ENCODE assay signal across 8 cellular contexts in genomic region chr10:80468002-80468401, GRCh38. TPM values are rescaled to one million over a fixed set of nuclear protein-coding genes. Genes with fewer than 3 reads are reported as not detected.
A peak's percentile ranks its signal among the peaks of the same experiment; 100 is the strongest.
DNase-seq lines count a peak whose midpoint lies in the region; ATAC-seq and TF ChIP-seq lines count a peak whose summit lies in the region.

No MANE protein-coding gene starts in this region.

- H3K36me3 ChIP-seq in esophagus squamous epithelium: peaks cover 3 to 37% (median 5%) of the 10 kb centered on the region in 3 donors
- H3K36me3 ChIP-seq in neutrophil: peaks cover 33% of the 10 kb centered on the region
- no peaks in the 10 kb centered on the region for H3K36me3 ChIP-seq in uterus

- peaks cover 97 to 100% (median 100%) of the 10 kb centered on the region in 3 donors for H3K4me1 ChIP-seq in esophagus squamous epithelium
- H3K4me1 ChIP-seq in neutrophil (ENCODE audit: control insufficient read depth in 1 of 2, insufficient read depth in 1 of 2, low read depth in 1 of 2, low read length in 1 of 2): peaks cover 72 to 77% of the 10 kb centered on the region in 2 experiments
- H3K4me1 ChIP-seq in uterus: peaks cover 0 to 29% of the 10 kb centered on the region in 2 donors

- CTCF ChIA-PET in activated CD4-positive, alpha-beta memory T cell treated with anti-CD3 and anti-CD28 coated beads, Interleukin-2, amount 10 ng/mL, durations not matched to agents 7 days and 5 days (lab: Charles Lee): interaction anchor here (1.2 to 24.7 kb wide), 7 partner anchors 10 to 36 kb away, joined by 4 to 414 read pairs (median 7); partner anchors contain the start of gene TSPAN14

- intact Hi-C loops in esophagus squamous epithelium (cut with DNase I): no loop called here
- intact Hi-C loops in uterus (cut with DNase I; ENCODE audit: low total_unique reads): no loop called here

- ATAC-seq in GM21515 (IDR thresholded peaks at IDR 0.05; ENCODE audit: unreplicated experiment): no peak

- H3K27ac ChIP-seq in esophagus squamous epithelium (peak overlapping the region; percentile 92 to 100 (median 98)), neutrophil (peak overlapping the region; percentile 82), uterus (peak overlapping the region; percentile 68 to 83)

- POLR2A ChIA-PET in activated CD4-positive, alpha-beta memory T cell treated with anti-CD3 and anti-CD28 coated beads, Interleukin-2, amount 10 ng/mL, durations not matched to agents 7 days and 5 days (lab: Charles Lee): interaction anchor here (1.7 to 21.7 kb wide), 4 partner anchors 10 to 33 kb away, joined by 7 to 404 read pairs (median 258); partner anchors contain the start of gene TSPAN14

- peak overlapping the region; percentile 65 for H3K4me3 Mint-ChIP-seq in activated CD4-positive, alpha-beta memory T cell treated with anti-CD3 and anti-CD28 coated beads, Interleukin-2, amount 10 ng/mL, durations not matched to agents 7 days and 5 days

- H3K4me1 Mint-ChIP-seq in activated CD4-positive, alpha-beta memory T cell treated with anti-CD3 and anti-CD28 coated beads, Interleukin-2, amount 10 ng/mL, durations not matched to agents 7 days and 5 days: peaks cover 98% of the 10 kb centered on the region

- DNase-seq in COLO668 (lab: John Stamatoyannopoulos, UW; ENCODE audit: unreplicated experiment) (peak; percentile 6), esophagus squamous epithelium (lab: John Stamatoyannopoulos, UW) (no peak), uterus (peak; percentile 41 to 76), hepatic stellate cell (ENCODE audit: low spot score) (no peak), NCI-H2081 (lab: John Stamatoyannopoulos, UW) (no peak)
- DNase-seq in activated CD4-positive, alpha-beta memory T cell treated with anti-CD3 and anti-CD28 coated beads, Interleukin-2, amount 10 ng/mL, durations not matched to agents 7 days and 5 days: peak; percentile 58

- H3K4me3 ChIP-seq in esophagus squamous epithelium (peak overlapping the region in 3 of 4 donors; percentile 23 to 44 (median 32)), neutrophil (ENCODE audit: low read depth in 1 of 2, low read length in 1 of 2) (no peak overlapping the region), uterus (no peak overlapping the region)

- TF ChIP-seq CTCF in esophagus squamous epithelium (IDR thresholded peaks at IDR 0.05) (no peak), neutrophil (IDR thresholded peaks at IDR 0.05) (no peak), uterus (IDR thresholded peaks at IDR 0.05) (no peak)

- no peaks in the 10 kb centered on the region for H3K9me3 Mint-ChIP-seq in activated CD4-positive, alpha-beta memory T cell treated with anti-CD3 and anti-CD28 coated beads, Interleukin-2, amount 10 ng/mL, durations not matched to agents 7 days and 5 days

- no peaks in the 10 kb centered on the region for H3K27me3 Mint-ChIP-seq in activated CD4-positive, alpha-beta memory T cell treated with anti-CD3 and anti-CD28 coated beads, Interleukin-2, amount 10 ng/mL, durations not matched to agents 7 days and 5 days

- H3K27me3 ChIP-seq in esophagus squamous epithelium (no peaks in the 10 kb centered on the region), neutrophil (no peaks in the 10 kb centered on the region), uterus (no peaks in the 10 kb centered on the region)

- peaks cover 63% of the 10 kb centered on the region for H3K36me3 Mint-ChIP-seq in activated CD4-positive, alpha-beta memory T cell treated with anti-CD3 and anti-CD28 coated beads, Interleukin-2, amount 10 ng/mL, durations not matched to agents 7 days and 5 days (ENCODE audit: low read depth)

- H3K9me3 ChIP-seq in esophagus squamous epithelium (no peaks in the 10 kb centered on the region), neutrophil (no peaks in the 10 kb centered on the region), uterus (no peaks in the 10 kb centered on the region)

- peak overlapping the region; percentile 90 for H3K27ac Mint-ChIP-seq in activated CD4-positive, alpha-beta memory T cell treated with anti-CD3 and anti-CD28 coated beads, Interleukin-2, amount 10 ng/mL, durations not matched to agents 7 days and 5 days

- 33 to 36% methylated on average over 6 of the region's 6 CpGs for WGBS in esophagus squamous epithelium, 2 donors

- TF ChIP-seq POLR2A in esophagus squamous epithelium (IDR thresholded peaks at IDR 0.05): peak in 1 of 4 donors; percentile 58
- TF ChIP-seq POLR2A in uterus (IDR thresholded peaks at IDR 0.05): no peak

RNA-seq across cellular contexts. Expression of gene TSPAN14, which starts 13.9 kb away (rescaled TPM):
- total RNA-seq in activated CD4-positive, alpha-beta memory T cell treated with anti-CD3 and anti-CD28 coated beads, Interleukin-2, amount 10 ng/mL, durations not matched to agents 7 days and 5 days: 100 to 1,000 TPM; 130 to 136 TPM
- total RNA-seq in esophagus squamous epithelium (100 to 1,000 TPM in 2 of 4 donors, 10 to 100 TPM in 2; 66.4 to 118 (median 89.8) TPM), uterus (100 to 1,000 TPM in 1 of 4 donors, 10 to 100 TPM in 3; 37.1 to 110 (median 66.1) TPM)

RNA-seq across cellular contexts. Expression of gene PRXL2A, which starts 59.7 kb away (rescaled TPM):
- 1 to 10 TPM; 4.5 to 5.2 TPM for total RNA-seq in activated CD4-positive, alpha-beta memory T cell treated with anti-CD3 and anti-CD28 coated beads, Interleukin-2, amount 10 ng/mL, durations not matched to agents 7 days and 5 days
- total RNA-seq in esophagus squamous epithelium: 100 to 1,000 TPM in 2 of 4 donors, 10 to 100 TPM in 2; 68.0 to 185 (median 103) TPM
- total RNA-seq in uterus: 10 to 100 TPM; 12.3 to 70.7 (median 50.9) TPM

Comparison
In these comparisons a context has a peak if more than half of its experiments do, and no peak if none do; other contexts are left out.
1. DNase-seq: peak in COLO668 (single experiment), activated CD4-positive, alpha-beta memory T cell treated with anti-CD3 and anti-CD28 coated beads, Interleukin-2, amount 10 ng/mL, durations not matched to agents 7 days and 5 days (single experiment) and uterus (2 of 2); none in esophagus squamous epithelium (single experiment), hepatic stellate cell (single experiment) and NCI-H2081 (0 of 2).
2. H3K4me3 ChIP-seq: peak in esophagus squamous epithelium (3 of 4); none in neutrophil (0 of 2) and uterus (0 of 2).
3. Peak in every context shown above with its lines, with median percentiles within 50 percentile points of each other: H3K27ac ChIP-seq.